Comparison of ENCODE assay signal across 18 cellular contexts in genomic region chr1:100649128-100649527, GRCh38.
"Had no signal": no experiment of that assay in that cellular context is flagged by ENCODE, and none has a peak within 500 bp of the region (broad histone marks: within the 10 kb centered on the region; RNA-seq: fewer than 3 reads in every experiment).

No MANE protein-coding gene starts in this region.

- H3K9me3 ChIP-seq: SJSA1 had no signal

- DNase-seq: KBM-7, MG63, NCI-H1092 treated with DMSO at 0.1 percent for 48 hours, NCI-H1417, NCI-H1436 treated with DMSO at 0.1 percent for 48 hours, NCI-H1694, NCI-H187 treated with DMSO at 0.1 percent for 48 hours, NCI-H2029 treated with DMSO at 0.1 percent for 48 hours, NCI-H2171 treated with DMSO at 0.1 percent for 48 hours, NCI-H524, NCI-H69, NCI-H774, Right ventricle myocardium superior, RPMI8226, SIG-M5 had no signal

- H3K27me3 ChIP-seq: MG63, SJSA1 had no signal

- H3K27ac ChIP-seq: HL-60, SJSA1, SK-N-MC had no signal

- H3K4me3 ChIP-seq: MG63, SJSA1, SK-N-MC had no signal

- H3K36me3 ChIP-seq: MG63, SJSA1 had no signal
